Comparison of ENCODE assay signal across 8 cellular contexts in genomic region chr22:22471104-22471503, GRCh38. TPM values are rescaled to one million over a fixed set of nuclear protein-coding genes. Genes with fewer than 3 reads are reported as not detected.
"Had no signal": no experiment of that assay in that cellular context is flagged by ENCODE, and none has a peak within 500 bp of the region (broad histone marks: within the 10 kb centered on the region; RNA-seq: fewer than 3 reads in every experiment).

No MANE protein-coding gene starts in this region.

RNA-seq across cellular contexts. Expression of gene ZNF280A, which starts 49.0 kb away (rescaled TPM):
- total RNA-seq: OCI-LY7, PC-3, PC-9, Peyer's patch, Right ventricle myocardium inferior, Right ventricle myocardium superior, T-cell had no signal
- polyA plus RNA-seq: SK-N-SH had no signal
